Comparison of ENCODE assay signal across 19 cellular contexts in the genomic region with DNA sequence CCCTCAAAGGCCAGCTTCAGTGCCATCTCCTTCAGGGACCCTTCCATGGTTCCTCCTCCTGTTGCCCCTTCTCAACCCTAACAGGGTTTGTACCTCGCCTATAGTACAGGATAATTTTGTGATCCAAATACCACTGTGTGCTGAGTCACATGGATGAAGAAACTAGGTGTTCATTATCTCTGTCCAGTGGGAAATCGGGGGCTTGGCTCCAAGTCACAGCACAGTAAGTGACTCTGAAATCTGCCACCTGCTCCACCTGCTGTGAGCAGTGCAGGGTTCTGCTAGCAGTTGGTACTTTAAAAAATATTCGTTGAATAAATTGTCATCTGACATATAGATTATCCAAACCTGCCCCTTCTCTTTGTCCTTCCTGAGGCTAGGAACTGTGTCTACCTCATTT.
DNase-seq lines count a peak whose midpoint lies in the region; TF ChIP-seq lines count a peak whose summit lies in the region.
"Had no signal": no experiment of that assay in that cellular context is flagged by ENCODE, and none has a peak within 500 bp of the region (broad histone marks: within the 10 kb centered on the region; RNA-seq: fewer than 3 reads in every experiment).

No MANE protein-coding gene starts in this region.

- peaks cover 23% of the 10 kb centered on the region for H3K36me3 Mint-ChIP-seq in chondrocyte (ENCODE audit: low read depth)
- H3K36me3 Mint-ChIP-seq in activated CD4-positive, alpha-beta memory T cell treated with anti-CD3 and anti-CD28 coated beads, Interleukin-2, amount 10 ng/mL, durations not matched to agents 7 days and 5 days (ENCODE audit: low read depth), result no peaks in the 10 kb centered on the region
- H3K36me3 Mint-ChIP-seq: natural killer cell had no signal

- H3K4me1 Mint-ChIP-seq in chondrocyte (ENCODE audit: low read depth), result peaks cover 38% of the 10 kb centered on the region
- no peaks in the 10 kb centered on the region for H3K4me1 Mint-ChIP-seq in activated CD4-positive, alpha-beta memory T cell treated with anti-CD3 and anti-CD28 coated beads, Interleukin-2, amount 10 ng/mL, durations not matched to agents 7 days and 5 days
- H3K4me1 Mint-ChIP-seq: natural killer cell had no signal

- H3K27me3 Mint-ChIP-seq in chondrocyte (ENCODE audit: low read depth), result no peaks in the 10 kb centered on the region
- peaks cover 2% of the 10 kb centered on the region for H3K27me3 Mint-ChIP-seq in activated CD4-positive, alpha-beta memory T cell treated with anti-CD3 and anti-CD28 coated beads, Interleukin-2, amount 10 ng/mL, durations not matched to agents 7 days and 5 days

- H3K9me3 Mint-ChIP-seq in chondrocyte (ENCODE audit: low read depth), result no peaks in the 10 kb centered on the region
- H3K9me3 Mint-ChIP-seq in activated CD4-positive, alpha-beta memory T cell treated with anti-CD3 and anti-CD28 coated beads, Interleukin-2, amount 10 ng/mL, durations not matched to agents 7 days and 5 days, result no peaks in the 10 kb centered on the region
- H3K9me3 Mint-ChIP-seq: activated T-helper 1 cell treated with anti-CD3 and anti-CD28 coated beads, Interleukin-12 subunit alpha, Interleukin-12 subunit beta, Interleukin-2, Interleukin-4 antibody, amounts not matched to agents 30 ng/mL and 10 ng/mL and 1 ng/mL, durations not matched to agents 14 hours and 24 hours and 36 hours; natural killer cell had no signal

- TF ChIP-seq CTCF in chondrocyte (IDR thresholded peaks at IDR 0.05) (no peak), sigmoid colon (IDR thresholded peaks at IDR 0.05) (no peak)

- peak; percentile 48 for DNase-seq in NCI-H2107 treated with DMSO at 0.1 percent for 48 hours (lab: John Stamatoyannopoulos, UW; ENCODE audit: unreplicated experiment)
- DNase-seq in NCI-H2107 (lab: John Stamatoyannopoulos, UW), result no peak
- DNase-seq in NCI-H2171 (lab: John Stamatoyannopoulos, UW), result peak; percentile 45
- DNase-seq in chondrocyte (ENCODE audit: low spot score), result no peak
- no peak for DNase-seq in sigmoid colon
- no peak for DNase-seq in cerebellum (ENCODE audit: low spot score)
- no peak for DNase-seq in AG20443 (ENCODE audit: low spot score)
- DNase-seq in activated CD4-positive, alpha-beta memory T cell treated with anti-CD3 and anti-CD28 coated beads, Interleukin-2, amount 10 ng/mL, durations not matched to agents 7 days and 5 days, result no peak
- DNase-seq: DMS53, Karpas-422, natural killer cell, NCI-H1092, NCI-H446 treated with DMSO at 0.1 percent for 48 hours, OCI-M1, testis had no signal

- H3K9me3 ChIP-seq in sigmoid colon, result no peaks in the 10 kb centered on the region
- H3K9me3 ChIP-seq: esophagus muscularis mucosa, testis had no signal

- no peak for TF ChIP-seq EP300 in sigmoid colon (IDR thresholded peaks at IDR 0.05)

- H3K27ac Mint-ChIP-seq in chondrocyte (ENCODE audit: unreplicated experiment), result peak overlapping the region; percentile 84
- no peak overlapping the region for H3K27ac Mint-ChIP-seq in activated CD4-positive, alpha-beta memory T cell treated with anti-CD3 and anti-CD28 coated beads, Interleukin-2, amount 10 ng/mL, durations not matched to agents 7 days and 5 days
- H3K27ac Mint-ChIP-seq: activated T-helper 1 cell treated with anti-CD3 and anti-CD28 coated beads, Interleukin-12 subunit alpha, Interleukin-12 subunit beta, Interleukin-2, Interleukin-4 antibody, amounts not matched to agents 30 ng/mL and 10 ng/mL and 1 ng/mL, durations not matched to agents 14 hours and 24 hours and 36 hours had no signal

- H3K27ac ChIP-seq in sigmoid colon, result peak overlapping the region in 3 of 4 donors; percentile 12 to 50 (median 39)
- H3K27ac ChIP-seq: SK-N-MC, testis had no signal

- intact Hi-C loops in sigmoid colon (cut with DNase I), result no loop called here

- no peak overlapping the region for H3K4me3 Mint-ChIP-seq in chondrocyte (ENCODE audit: unreplicated experiment)
- no peak overlapping the region for H3K4me3 Mint-ChIP-seq in activated CD4-positive, alpha-beta memory T cell treated with anti-CD3 and anti-CD28 coated beads, Interleukin-2, amount 10 ng/mL, durations not matched to agents 7 days and 5 days
- H3K4me3 Mint-ChIP-seq: activated T-helper 1 cell treated with anti-CD3 and anti-CD28 coated beads, Interleukin-12 subunit alpha, Interleukin-12 subunit beta, Interleukin-2, Interleukin-4 antibody, amounts not matched to agents 30 ng/mL and 10 ng/mL and 1 ng/mL, durations not matched to agents 14 hours and 24 hours and 36 hours; CD14-positive monocyte; natural killer cell had no signal

- H3K27me3 ChIP-seq in sigmoid colon, result no peaks in the 10 kb centered on the region
- H3K27me3 ChIP-seq: esophagus muscularis mucosa, testis had no signal

- H3K4me1 ChIP-seq in sigmoid colon, result peaks cover 0 to 31% (median 11%) of the 10 kb centered on the region in 4 donors

- POLR2A ChIA-PET in activated CD4-positive, alpha-beta memory T cell treated with anti-CD3 and anti-CD28 coated beads, Interleukin-2, amount 10 ng/mL, durations not matched to agents 7 days and 5 days (lab: Charles Lee), result no interaction called here

- no peak overlapping the region for H3K4me3 ChIP-seq in sigmoid colon
- H3K4me3 ChIP-seq: esophagus muscularis mucosa, SK-N-MC, testis had no signal

- no peak for TF ChIP-seq POLR2A in sigmoid colon (IDR thresholded peaks at IDR 0.05)

- H3K36me3 ChIP-seq in sigmoid colon, result peaks cover 15 to 58% (median 32%) of the 10 kb centered on the region in 4 donors

- CTCF ChIA-PET in activated CD4-positive, alpha-beta memory T cell treated with anti-CD3 and anti-CD28 coated beads, Interleukin-2, amount 10 ng/mL, durations not matched to agents 7 days and 5 days (lab: Charles Lee), result interaction anchor here (0.7 kb wide), 1 partner anchor 89 kb away, joined by 4 read pairs; no protein-coding TSS in a partner anchor

- WGBS in sigmoid colon, 2 donors, result 69 to 84% methylated on average over 3 of the region's 3 CpGs

Comparison
In these comparisons a context has a peak if more than half of its experiments do, and no peak if none do; other contexts are left out.
1. DNase-seq: peak in NCI-H2107 treated with DMSO at 0.1 percent for 48 hours (single experiment) and NCI-H2171 (single experiment); none in NCI-H2107 (single experiment), chondrocyte (single experiment), sigmoid colon (single experiment), cerebellum (single experiment), AG20443 (single experiment) and activated CD4-positive, alpha-beta memory T cell treated with anti-CD3 and anti-CD28 coated beads, Interleukin-2, amount 10 ng/mL, durations not matched to agents 7 days and 5 days (single experiment).